In genomic region chr19:29942404-29943261, GRCh38 we compare ENCODE assay signal across 1 cellular context.
TF ChIP-seq lines count a peak whose summit lies in the region.

No MANE protein-coding gene starts in this region.

TF ChIP-seq in HepG2, 621 proteins besides CTCF, POLR2A, EP300 and RAD21 (continued from another document):
- TF ChIP-seq ARID4A (CRISPR knock-in tag; IDR thresholded peaks at IDR 0.05; ENCODE audit: borderline replicate concordance) (peak; percentile 84), THAP11 (CRISPR knock-in tag; IDR thresholded peaks at IDR 0.05) (peak; percentile 26; the same call in 1 of the 2 replicates), NCOA1 (CRISPR knock-in tag; IDR thresholded peaks at IDR 0.05) (0 out of 2 replicates have a peak, but pooled peaks have one; percentile 37), CREM (IDR thresholded peaks at IDR 0.05) (no peak), CREM (CRISPR knock-in tag; IDR thresholded peaks at IDR 0.05) (no peak), RBM22 (optimal IDR thresholded peaks at IDR 0.05; ENCODE audit: low read length) (peak; percentile 70), ZNF776 (CRISPR knock-in tag; IDR thresholded peaks at IDR 0.05) (peak; percentile 50; the same call in 1 of the 2 replicates), YEATS2 (CRISPR knock-in tag; IDR thresholded peaks at IDR 0.05; ENCODE audit: borderline replicate concordance) (peak; percentile 59; the same call in 1 of the 2 replicates), TEAD3 (CRISPR knock-in tag; optimal IDR thresholded peaks at IDR 0.05; ENCODE audit: borderline replicate concordance) (no peak), ZNF777 (CRISPR knock-in tag; IDR thresholded peaks at IDR 0.05) (0 out of 2 replicates have a peak, but pooled peaks have one; percentile 19), HOXA5 (CRISPR knock-in tag; IDR thresholded peaks at IDR 0.05) (peak; percentile 76; the same call in 1 of the 2 replicates), FOXA3 (CRISPR knock-in tag; IDR thresholded peaks at IDR 0.05) (0 out of 2 replicates have a peak, but pooled peaks have one; percentile 15), GABPA (IDR thresholded peaks at IDR 0.05; ENCODE audit: low read depth, low read length) (peak; percentile 69), GABPA (CRISPR knock-in tag; IDR thresholded peaks at IDR 0.05; ENCODE audit: low read depth) (peak; percentile 69), ASH2L (IDR thresholded peaks at IDR 0.05; ENCODE audit: insufficient read length, low read depth, low read length) (peak; percentile 60), ZNF577 (CRISPR knock-in tag; IDR thresholded peaks at IDR 0.05; ENCODE audit: borderline replicate concordance, low read depth) (no peak), YEATS4 (CRISPR knock-in tag; IDR thresholded peaks at IDR 0.05; ENCODE audit: borderline replicate concordance) (peak; percentile 81), ZEB1 (IDR thresholded peaks at IDR 0.05; ENCODE audit: insufficient replicate concordance, low read depth) (no peak), ZFX (CRISPR knock-in tag; IDR thresholded peaks at IDR 0.05; ENCODE audit: low read depth) (peak; percentile 96), KMT2A (CRISPR knock-in tag; IDR thresholded peaks at IDR 0.05) (0 out of 2 replicates have a peak, but pooled peaks have one; percentile 68), ZNF10 (CRISPR knock-in tag; IDR thresholded peaks at IDR 0.05; ENCODE audit: borderline replicate concordance, low read depth) (no peak), ZNF607 (CRISPR knock-in tag; IDR thresholded peaks at IDR 0.05; ENCODE audit: borderline replicate concordance) (no peak), TEF (CRISPR knock-in tag; IDR thresholded peaks at IDR 0.05) (0 out of 2 replicates have a peak, but pooled peaks have one; percentile 19), PATZ1 (CRISPR knock-in tag; IDR thresholded peaks at IDR 0.05) (peak; percentile 80), ZSCAN31 (CRISPR knock-in tag; IDR thresholded peaks at IDR 0.05; ENCODE audit: low read depth) (no peak), MED1 (CRISPR knock-in tag; IDR thresholded peaks at IDR 0.05) (0 out of 2 replicates have a peak, but pooled peaks have one; percentile 16), ZC3H13 (CRISPR knock-in tag; IDR thresholded peaks at IDR 0.05) (peak; percentile 61; the same call in 1 of the 2 replicates), ZNF660 (CRISPR knock-in tag; IDR thresholded peaks at IDR 0.05; ENCODE audit: borderline replicate concordance, low read depth) (no peak), TCF12 (IDR thresholded peaks at IDR 0.05) (no peak), TCF12 (CRISPR knock-in tag; IDR thresholded peaks at IDR 0.05) (peak; percentile 57; the same call in 1 of the 2 replicates)
- TF ChIP-seq, protein P1, sequence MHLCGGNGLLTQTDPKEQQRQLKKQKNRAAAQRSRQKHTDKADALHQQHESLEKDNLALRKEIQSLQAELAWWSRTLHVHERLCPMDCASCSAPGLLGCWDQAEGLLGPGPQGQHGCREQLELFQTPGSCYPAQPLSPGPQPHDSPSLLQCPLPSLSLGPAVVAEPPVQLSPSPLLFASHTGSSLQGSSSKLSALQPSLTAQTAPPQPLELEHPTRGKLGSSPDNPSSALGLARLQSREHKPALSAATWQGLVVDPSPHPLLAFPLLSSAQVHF (CRISPR knock-in tag; IDR thresholded peaks at IDR 0.05), result 0 out of 2 replicates have a peak, but pooled peaks have one; percentile 36
- TF ChIP-seq, protein P2, sequence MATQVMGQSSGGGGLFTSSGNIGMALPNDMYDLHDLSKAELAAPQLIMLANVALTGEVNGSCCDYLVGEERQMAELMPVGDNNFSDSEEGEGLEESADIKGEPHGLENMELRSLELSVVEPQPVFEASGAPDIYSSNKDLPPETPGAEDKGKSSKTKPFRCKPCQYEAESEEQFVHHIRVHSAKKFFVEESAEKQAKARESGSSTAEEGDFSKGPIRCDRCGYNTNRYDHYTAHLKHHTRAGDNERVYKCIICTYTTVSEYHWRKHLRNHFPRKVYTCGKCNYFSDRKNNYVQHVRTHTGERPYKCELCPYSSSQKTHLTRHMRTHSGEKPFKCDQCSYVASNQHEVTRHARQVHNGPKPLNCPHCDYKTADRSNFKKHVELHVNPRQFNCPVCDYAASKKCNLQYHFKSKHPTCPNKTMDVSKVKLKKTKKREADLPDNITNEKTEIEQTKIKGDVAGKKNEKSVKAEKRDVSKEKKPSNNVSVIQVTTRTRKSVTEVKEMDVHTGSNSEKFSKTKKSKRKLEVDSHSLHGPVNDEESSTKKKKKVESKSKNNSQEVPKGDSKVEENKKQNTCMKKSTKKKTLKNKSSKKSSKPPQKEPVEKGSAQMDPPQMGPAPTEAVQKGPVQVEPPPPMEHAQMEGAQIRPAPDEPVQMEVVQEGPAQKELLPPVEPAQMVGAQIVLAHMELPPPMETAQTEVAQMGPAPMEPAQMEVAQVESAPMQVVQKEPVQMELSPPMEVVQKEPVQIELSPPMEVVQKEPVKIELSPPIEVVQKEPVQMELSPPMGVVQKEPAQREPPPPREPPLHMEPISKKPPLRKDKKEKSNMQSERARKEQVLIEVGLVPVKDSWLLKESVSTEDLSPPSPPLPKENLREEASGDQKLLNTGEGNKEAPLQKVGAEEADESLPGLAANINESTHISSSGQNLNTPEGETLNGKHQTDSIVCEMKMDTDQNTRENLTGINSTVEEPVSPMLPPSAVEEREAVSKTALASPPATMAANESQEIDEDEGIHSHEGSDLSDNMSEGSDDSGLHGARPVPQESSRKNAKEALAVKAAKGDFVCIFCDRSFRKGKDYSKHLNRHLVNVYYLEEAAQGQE (IDR thresholded peaks at IDR 0.05; ENCODE audit: borderline replicate concordance in 1 of 2, low read depth in 1 of 2, low read length in 2 of 2), result peak in 1 of 2 experiments; percentile 20; a peak in 1 of 4 replicates
- TF ChIP-seq, protein P3, sequence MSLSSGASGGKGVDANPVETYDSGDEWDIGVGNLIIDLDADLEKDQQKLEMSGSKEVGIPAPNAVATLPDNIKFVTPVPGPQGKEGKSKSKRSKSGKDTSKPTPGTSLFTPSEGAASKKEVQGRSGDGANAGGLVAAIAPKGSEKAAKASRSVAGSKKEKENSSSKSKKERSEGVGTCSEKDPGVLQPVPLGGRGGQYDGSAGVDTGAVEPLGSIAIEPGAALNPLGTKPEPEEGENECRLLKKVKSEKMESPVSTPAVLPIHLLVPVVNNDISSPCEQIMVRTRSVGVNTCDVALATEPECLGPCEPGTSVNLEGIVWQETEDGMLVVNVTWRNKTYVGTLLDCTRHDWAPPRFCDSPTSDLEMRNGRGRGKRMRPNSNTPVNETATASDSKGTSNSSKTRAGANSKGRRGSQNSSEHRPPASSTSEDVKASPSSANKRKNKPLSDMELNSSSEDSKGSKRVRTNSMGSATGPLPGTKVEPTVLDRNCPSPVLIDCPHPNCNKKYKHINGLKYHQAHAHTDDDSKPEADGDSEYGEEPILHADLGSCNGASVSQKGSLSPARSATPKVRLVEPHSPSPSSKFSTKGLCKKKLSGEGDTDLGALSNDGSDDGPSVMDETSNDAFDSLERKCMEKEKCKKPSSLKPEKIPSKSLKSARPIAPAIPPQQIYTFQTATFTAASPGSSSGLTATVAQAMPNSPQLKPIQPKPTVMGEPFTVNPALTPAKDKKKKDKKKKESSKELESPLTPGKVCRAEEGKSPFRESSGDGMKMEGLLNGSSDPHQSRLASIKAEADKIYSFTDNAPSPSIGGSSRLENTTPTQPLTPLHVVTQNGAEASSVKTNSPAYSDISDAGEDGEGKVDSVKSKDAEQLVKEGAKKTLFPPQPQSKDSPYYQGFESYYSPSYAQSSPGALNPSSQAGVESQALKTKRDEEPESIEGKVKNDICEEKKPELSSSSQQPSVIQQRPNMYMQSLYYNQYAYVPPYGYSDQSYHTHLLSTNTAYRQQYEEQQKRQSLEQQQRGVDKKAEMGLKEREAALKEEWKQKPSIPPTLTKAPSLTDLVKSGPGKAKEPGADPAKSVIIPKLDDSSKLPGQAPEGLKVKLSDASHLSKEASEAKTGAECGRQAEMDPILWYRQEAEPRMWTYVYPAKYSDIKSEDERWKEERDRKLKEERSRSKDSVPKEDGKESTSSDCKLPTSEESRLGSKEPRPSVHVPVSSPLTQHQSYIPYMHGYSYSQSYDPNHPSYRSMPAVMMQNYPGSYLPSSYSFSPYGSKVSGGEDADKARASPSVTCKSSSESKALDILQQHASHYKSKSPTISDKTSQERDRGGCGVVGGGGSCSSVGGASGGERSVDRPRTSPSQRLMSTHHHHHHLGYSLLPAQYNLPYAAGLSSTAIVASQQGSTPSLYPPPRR (CRISPR knock-in tag; IDR thresholded peaks at IDR 0.05; ENCODE audit: borderline replicate concordance), result peak; percentile 22; the same call in 1 of the 2 replicates
- TF ChIP-seq, protein P4, sequence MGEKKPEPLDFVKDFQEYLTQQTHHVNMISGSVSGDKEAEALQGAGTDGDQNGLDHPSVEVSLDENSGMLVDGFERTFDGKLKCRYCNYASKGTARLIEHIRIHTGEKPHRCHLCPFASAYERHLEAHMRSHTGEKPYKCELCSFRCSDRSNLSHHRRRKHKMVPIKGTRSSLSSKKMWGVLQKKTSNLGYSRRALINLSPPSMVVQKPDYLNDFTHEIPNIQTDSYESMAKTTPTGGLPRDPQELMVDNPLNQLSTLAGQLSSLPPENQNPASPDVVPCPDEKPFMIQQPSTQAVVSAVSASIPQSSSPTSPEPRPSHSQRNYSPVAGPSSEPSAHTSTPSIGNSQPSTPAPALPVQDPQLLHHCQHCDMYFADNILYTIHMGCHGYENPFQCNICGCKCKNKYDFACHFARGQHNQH (CRISPR knock-in tag; IDR thresholded peaks at IDR 0.05), result no peak
